ENCODE assay signal across 1 cellular context in genomic region chr20:35837577-35838195, GRCh38.
TF ChIP-seq lines count a peak whose summit lies in the region.

No MANE protein-coding gene starts in this region.

TF ChIP-seq in HepG2, 621 proteins besides CTCF, POLR2A, EP300 and RAD21:
- TF ChIP-seq ZBTB40 (IDR thresholded peaks at IDR 0.05) (no peak), ZBTB40 (CRISPR knock-in tag; IDR thresholded peaks at IDR 0.05) (peak; percentile 87), CBX2 (IDR thresholded peaks at IDR 0.05; ENCODE audit: low read depth, low read length) (no peak), CBX2 (CRISPR knock-in tag; IDR thresholded peaks at IDR 0.05; ENCODE audit: low read depth) (no peak)
